Comparison of ENCODE assay signal across 35 cellular contexts in genomic region chr12:28328967-28329366, GRCh38.
"Had no signal": no experiment of that assay in that cellular context is flagged by ENCODE, and none has a peak within 500 bp of the region (broad histone marks: within the 10 kb centered on the region; RNA-seq: fewer than 3 reads in every experiment).

No MANE protein-coding gene starts in this region.

- H3K36me3 ChIP-seq: MG63 had no signal

- DNase-seq: Karpas-422, Kasumi-1, MG63, MM.1S, MV-4-11, NCI-H1048, NCI-H1092, NCI-H1092 treated with DMSO at 0.1 percent for 48 hours, NCI-H1105, NCI-H1105 treated with DMSO at 0.1 percent for 48 hours, NCI-H1417, NCI-H1417 treated with DMSO at 0.1 percent for 48 hours, NCI-H1436, NCI-H1436 treated with DMSO at 0.1 percent for 48 hours, NCI-H146, NCI-H1694, NCI-H1694 treated with DMSO at 0.1 percent for 48 hours, NCI-H187, NCI-H187 treated with DMSO at 0.1 percent for 48 hours, NCI-H1930, NCI-H2029, NCI-H2029 treated with DMSO at 0.1 percent for 48 hours, NCI-H2081, NCI-H2081 treated with DMSO at 0.1 percent for 48 hours, NCI-H2107, NCI-H2171, NCI-H2171 treated with DMSO at 0.1 percent for 48 hours, NCI-H2227 treated with DMSO at 0.1 percent for 48 hours, NCI-H226, NCI-H345, NCI-H446, NCI-H446 treated with DMSO at 0.1 percent for 48 hours, NCI-H510A, NCI-H510A treated with DMSO at 0.1 percent for 48 hours, NCI-H524 had no signal

- H3K27me3 ChIP-seq: MG63 had no signal

- H3K4me3 ChIP-seq: MG63 had no signal
